In genomic region chr17:46894024-46894423, GRCh38 we compare ENCODE assay signal across 26 cellular contexts. TPM values are rescaled to one million over a fixed set of nuclear protein-coding genes. Genes with fewer than 3 reads are reported as not detected.
"Had no signal": no experiment of that assay in that cellular context is flagged by ENCODE, and none has a peak within 500 bp of the region (broad histone marks: within the 10 kb centered on the region; RNA-seq: fewer than 3 reads in every experiment).

No MANE protein-coding gene starts in this region.

- H3K9me3 Mint-ChIP-seq: natural killer cell treated with Interleukin-12 subunit alpha and Interleukin-12 subunit beta and Interleukin-15 and Interleukin-18, amount 100 ng/mL, for 72 hours; neural crest cell; stimulated activated naive B cell treated with anti-CD40 and anti-IgM and Interleukin-4, amounts not matched to agents 10 μg/mL and 1 μg/mL and 100 μg/mL, for 72 hours had no signal

- H3K27me3 ChIP-seq: pancreas, testis, thyroid gland had no signal

- H3K4me3 Mint-ChIP-seq: naive thymus-derived CD4-positive, alpha-beta T cell; natural killer cell treated with Interleukin-12 subunit alpha and Interleukin-12 subunit beta and Interleukin-15 and Interleukin-18, amount 100 ng/mL, for 72 hours; neural crest cell; stimulated activated naive B cell treated with anti-CD40 and anti-IgM and Interleukin-4, amounts not matched to agents 10 μg/mL and 1 μg/mL and 100 μg/mL, for 72 hours had no signal

- H3K36me3 Mint-ChIP-seq: naive thymus-derived CD4-positive, alpha-beta T cell; natural killer cell treated with Interleukin-12 subunit alpha and Interleukin-12 subunit beta and Interleukin-15 and Interleukin-18, amount 100 ng/mL, for 72 hours; stimulated activated naive B cell treated with anti-CD40 and anti-IgM and Interleukin-4, amounts not matched to agents 10 μg/mL and 1 μg/mL and 100 μg/mL, for 72 hours had no signal

- H3K4me2 ChIP-seq: smooth muscle cell had no signal

- H3K27ac ChIP-seq: left lung, psoas muscle, sigmoid colon, stomach, testis, thyroid gland, transverse colon, upper lobe of right lung had no signal

- DNase-seq: hippocampal formation; kidney glomerular epithelial cell; left lung; midbrain; mucosa of descending colon; naive thymus-derived CD4-positive, alpha-beta T cell; nucleus accumbens; psoas muscle; sigmoid colon; stimulated activated CD4-positive, alpha-beta T cell treated with anti-CD3 and anti-CD28 coated beads, Interleukin-1b, Interleukin-23, amount 100 ng/mL, for 48 hours; stimulated activated CD4-positive, alpha-beta T cell treated with anti-CD3 and anti-CD28 coated beads, Interleukin-4, amount 100 ng/mL, for 1 hour; stimulated activated naive B cell treated with anti-CD40 and anti-IgM and Interleukin-4, amounts not matched to agents 10 μg/mL and 1 μg/mL and 100 μg/mL, for 72 hours; stimulated activated naive CD8-positive, alpha-beta T cell treated with anti-CD3 and anti-CD28 coated beads, Interleukin-15, Interleukin-2, amounts not matched to agents 100 U/mL and 50 U/mL, for 24 hours; stomach; thyroid gland; transverse colon; upper lobe of right lung had no signal

- H3K36me3 ChIP-seq: left lung, pancreas, sigmoid colon, stomach, thyroid gland, transverse colon, upper lobe of right lung had no signal

- H3K4me1 Mint-ChIP-seq: naive thymus-derived CD4-positive, alpha-beta T cell; stimulated activated naive B cell treated with anti-CD40 and anti-IgM and Interleukin-4, amounts not matched to agents 10 μg/mL and 1 μg/mL and 100 μg/mL, for 72 hours had no signal

- FAIRE-seq: keratinocyte, pancreas, urothelium cell line had no signal

- ATAC-seq: mucosa of descending colon; naive thymus-derived CD4-positive, alpha-beta T cell; psoas muscle; stimulated activated naive B cell treated with anti-CD40 and anti-IgM and Interleukin-4, amounts not matched to agents 10 μg/mL and 1 μg/mL and 100 μg/mL, for 72 hours; stimulated activated naive CD8-positive, alpha-beta T cell treated with anti-CD3 and anti-CD28 coated beads, Interleukin-15, Interleukin-2, amounts not matched to agents 100 U/mL and 50 U/mL, for 24 hours had no signal

- H3K4me1 ChIP-seq: pancreas, psoas muscle, sigmoid colon, stomach, testis, thyroid gland, transverse colon, upper lobe of right lung had no signal

- H3K27ac Mint-ChIP-seq: naive thymus-derived CD4-positive, alpha-beta T cell; natural killer cell treated with Interleukin-12 subunit alpha and Interleukin-12 subunit beta and Interleukin-15 and Interleukin-18, amount 100 ng/mL, for 72 hours; stimulated activated naive B cell treated with anti-CD40 and anti-IgM and Interleukin-4, amounts not matched to agents 10 μg/mL and 1 μg/mL and 100 μg/mL, for 72 hours had no signal

- H3K9me3 ChIP-seq: mucosa of descending colon, pancreas, psoas muscle, testis, thyroid gland, transverse colon, upper lobe of right lung had no signal

- H3K4me3 ChIP-seq: left lung, lung, mucosa of descending colon, pancreas, psoas muscle, sigmoid colon, smooth muscle cell, stomach, testis, thyroid gland, transverse colon, upper lobe of right lung had no signal

RNA-seq across cellular contexts. Expression of gene WNT9B, which starts 42.6 kb away (rescaled TPM):
- total RNA-seq: myocyte; naive thymus-derived CD4-positive, alpha-beta T cell; natural killer cell treated with Interleukin-12 subunit alpha and Interleukin-12 subunit beta and Interleukin-15 and Interleukin-18, amount 100 ng/mL, for 72 hours; neural crest cell; sigmoid colon; smooth muscle cell; stomach; transverse colon had no signal
- polyA plus RNA-seq: keratinocyte; naive thymus-derived CD4-positive, alpha-beta T cell; pancreas; smooth muscle cell had no signal
